21 cellular contexts compared by ENCODE assay signal in the genomic region with DNA sequence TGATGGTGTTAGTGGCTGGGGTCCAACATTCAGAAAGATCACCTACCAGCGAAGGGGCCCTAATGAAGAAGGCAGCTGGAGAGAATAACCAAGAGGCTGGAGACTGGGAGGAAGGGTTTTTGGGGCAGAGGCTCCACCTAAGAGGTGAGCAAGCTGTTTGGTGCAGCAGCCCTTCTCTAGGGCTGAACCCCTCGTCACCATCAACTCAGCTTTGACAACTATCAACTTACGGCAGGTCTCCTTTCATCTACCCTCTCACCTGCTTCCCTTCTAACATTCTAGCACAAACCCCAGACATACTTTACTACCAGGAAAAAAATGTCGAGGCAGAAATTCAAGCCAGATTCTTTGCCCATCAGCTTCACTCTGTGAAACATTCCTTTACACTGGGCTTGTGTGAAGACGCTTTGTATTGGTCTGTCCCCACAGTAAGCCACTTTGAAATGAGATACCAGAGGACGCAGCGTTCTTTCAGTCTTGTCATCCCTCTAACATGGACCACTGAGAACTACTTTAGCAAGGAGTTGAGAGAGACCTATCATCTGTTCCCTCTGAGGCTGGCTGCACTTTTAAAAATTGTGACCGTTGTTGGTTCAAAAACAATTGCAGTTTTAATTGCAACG.
DNase-seq lines count a peak whose midpoint lies in the region; ATAC-seq and TF ChIP-seq lines count a peak whose summit lies in the region.
"Had no signal": no experiment of that assay in that cellular context is flagged by ENCODE, and none has a peak within 500 bp of the region (broad histone marks: within the 10 kb centered on the region; RNA-seq: fewer than 3 reads in every experiment).

No MANE protein-coding gene starts in this region.

- no peak overlapping the region for H2AFZ ChIP-seq in GM23338

- H3K9ac ChIP-seq in mesendoderm (ENCODE audit: low read length), result no peak overlapping the region

- TF ChIP-seq CTCF in GM23338 (conservative IDR thresholded peaks at IDR 0.05; ENCODE audit: low read depth in 2 of 2), result no peak

- peak; percentile 84 for ATAC-seq in GM23338
- ATAC-seq in central memory CD8-positive, alpha-beta T cell (replicated peaks; ENCODE audit: extremely low read depth, poor library complexity, severe bottlenecking), result no peak
- no peak for ATAC-seq in GM18909 (IDR thresholded peaks at IDR 0.05; ENCODE audit: poor library complexity, unreplicated experiment)

- no peak overlapping the region for H3K56ac ChIP-seq in mesendoderm (ENCODE audit: low read length)

- H3K27ac ChIP-seq in GM23338 (ENCODE audit: low read depth) (no peak overlapping the region; the same call in 1 of the 2 replicates), mesendoderm (ENCODE audit: low read depth, low read length) (no peak overlapping the region)
- H3K27ac ChIP-seq: 22Rv1, colonic mucosa, transverse colon had no signal

- H3K4me1 Mint-ChIP-seq in T-helper 1 cell treated with Interleukin-12 subunit alpha and Interleukin-12 subunit beta and Interleukin-4 antibody, amounts not matched to agents 30 μg/mL and 1 μg/mL, for 36 hours (ENCODE audit: low read depth), result peaks cover 27% of the 10 kb centered on the region
- peaks cover 10% of the 10 kb centered on the region for H3K4me1 Mint-ChIP-seq in GM23338
- peaks cover 38% of the 10 kb centered on the region for H3K4me1 Mint-ChIP-seq in central memory CD8-positive, alpha-beta T cell

- no peak overlapping the region for H3K4ac ChIP-seq in mesendoderm (ENCODE audit: low read depth, low read length)

- H2AK5ac ChIP-seq in mesendoderm (ENCODE audit: low read length), result no peak overlapping the region

- no peaks in the 10 kb centered on the region for H3K79me2 ChIP-seq in GM23338 (replicated peaks; ENCODE audit: insufficient read depth)
- no peaks in the 10 kb centered on the region for H3K79me2 ChIP-seq in mesendoderm (ENCODE audit: control insufficient read depth, insufficient read depth, low read length)

- H3K36me3 ChIP-seq in GM23338 (ENCODE audit: insufficient read depth) (no peaks in the 10 kb centered on the region), mesendoderm (ENCODE audit: control insufficient read depth, insufficient read depth, low read length) (no peaks in the 10 kb centered on the region)
- H3K36me3 ChIP-seq: colonic mucosa had no signal

- DNase-seq in T-helper 1 cell (no peak), GM23338 (ENCODE audit: low spot score) (peak; percentile 52), mesendoderm (peak; percentile 64), NCI-H69 (lab: John Stamatoyannopoulos, UW) (no peak), KG1 (lab: John Stamatoyannopoulos, UW) (no peak)
- DNase-seq in central memory CD8-positive, alpha-beta T cell (ENCODE audit: low spot score in 2 of 2), result no peak
- DNase-seq: colonic mucosa, erythroblast, GOT3, Karpas-422, kidney, midbrain, NCI-H1694, NCI-H510A treated with DMSO at 0.1 percent for 48 hours, OCI-M1, transverse colon had no signal

- no peaks in the 10 kb centered on the region for H3K27me3 Mint-ChIP-seq in T-helper 1 cell treated with Interleukin-12 subunit alpha and Interleukin-12 subunit beta and Interleukin-4 antibody, amounts not matched to agents 30 μg/mL and 1 μg/mL, for 36 hours (ENCODE audit: low read depth)
- H3K27me3 Mint-ChIP-seq in GM23338 (ENCODE audit: insufficient read depth, low read depth, poor library complexity), result peaks cover 1% of the 10 kb centered on the region
- no peaks in the 10 kb centered on the region for H3K27me3 Mint-ChIP-seq in central memory CD8-positive, alpha-beta T cell

- H3K4me2 ChIP-seq in GM23338, result no peak overlapping the region
- H3K4me2 ChIP-seq in mesendoderm (ENCODE audit: low read length), result no peak overlapping the region

- no peak overlapping the region for H4K8ac ChIP-seq in mesendoderm (ENCODE audit: low read depth, low read length)

- H3F3A ChIP-seq in GM23338 (replicated peaks; ENCODE audit: low read depth), result no peaks in the 10 kb centered on the region

- no peaks in the 10 kb centered on the region for H3K9me2 ChIP-seq in GM23338 (ENCODE audit: insufficient read depth)

- H4K5ac ChIP-seq in mesendoderm (ENCODE audit: low read length), result no peak overlapping the region

- H3K27ac Mint-ChIP-seq in T-helper 1 cell treated with Interleukin-12 subunit alpha and Interleukin-12 subunit beta and Interleukin-4 antibody, amounts not matched to agents 30 μg/mL and 1 μg/mL, for 36 hours, result peak overlapping the region; percentile 28
- H3K27ac Mint-ChIP-seq in GM23338, result no peak overlapping the region; the same call in 1 of the 2 replicates
- peak overlapping the region; percentile 92 for H3K27ac Mint-ChIP-seq in central memory CD8-positive, alpha-beta T cell (ENCODE audit: low read depth)

- no peak overlapping the region for H3K4me3 Mint-ChIP-seq in T-helper 1 cell treated with Interleukin-12 subunit alpha and Interleukin-12 subunit beta and Interleukin-4 antibody, amounts not matched to agents 30 μg/mL and 1 μg/mL, for 36 hours
- H3K4me3 Mint-ChIP-seq in GM23338, result no peak overlapping the region
- H3K4me3 Mint-ChIP-seq in central memory CD8-positive, alpha-beta T cell, result no peak overlapping the region

- no peak overlapping the region for H2BK15ac ChIP-seq in mesendoderm (replicated peaks; ENCODE audit: low read depth)

- no peaks in the 10 kb centered on the region for H3K79me1 ChIP-seq in mesendoderm (ENCODE audit: low read length)

- no peaks in the 10 kb centered on the region for H4K20me1 ChIP-seq in GM23338 (replicated peaks; ENCODE audit: insufficient read depth)

- no peaks in the 10 kb centered on the region for H3K9me3 Mint-ChIP-seq in T-helper 1 cell treated with Interleukin-12 subunit alpha and Interleukin-12 subunit beta and Interleukin-4 antibody, amounts not matched to agents 30 μg/mL and 1 μg/mL, for 36 hours
- H3K9me3 Mint-ChIP-seq in GM23338, result no peaks in the 10 kb centered on the region
- no peaks in the 10 kb centered on the region for H3K9me3 Mint-ChIP-seq in central memory CD8-positive, alpha-beta T cell
- H3K9me3 Mint-ChIP-seq: CD14-positive monocyte had no signal

- no peak overlapping the region for H2BK5ac ChIP-seq in mesendoderm (ENCODE audit: low read length)

- no CpG with 5 or more reads among the region's 9 CpGs for WGBS in mesendoderm (ENCODE audit: extremely low coverage, insufficient coverage, low lambda C conversion rate)

- no peaks in the 10 kb centered on the region for H3K27me3 ChIP-seq in GM23338 (ENCODE audit: insufficient read depth)
- no peaks in the 10 kb centered on the region for H3K27me3 ChIP-seq in mesendoderm (ENCODE audit: insufficient read depth, low read length, poor library complexity)
- H3K27me3 ChIP-seq: colonic mucosa, transverse colon had no signal

- H2BK120ac ChIP-seq in mesendoderm (ENCODE audit: low read depth, low read length), result no peak overlapping the region

- no peak overlapping the region for H3K4me3 ChIP-seq in GM23338
- H3K4me3 ChIP-seq in mesendoderm (ENCODE audit: low read length), result no peak overlapping the region
- H3K4me3 ChIP-seq: colonic mucosa, skin epidermis, transverse colon had no signal

- no peak overlapping the region for H3K23ac ChIP-seq in mesendoderm (ENCODE audit: low read length)

- peaks cover 26% of the 10 kb centered on the region for H3K36me3 Mint-ChIP-seq in T-helper 1 cell treated with Interleukin-12 subunit alpha and Interleukin-12 subunit beta and Interleukin-4 antibody, amounts not matched to agents 30 μg/mL and 1 μg/mL, for 36 hours (ENCODE audit: low read depth)
- H3K36me3 Mint-ChIP-seq in GM23338 (ENCODE audit: low read depth), result no peaks in the 10 kb centered on the region; the same call in 2 of the 3 replicates
- peaks cover 35% of the 10 kb centered on the region for H3K36me3 Mint-ChIP-seq in central memory CD8-positive, alpha-beta T cell (ENCODE audit: insufficient read depth)

- no peaks in the 10 kb centered on the region for H3K4me1 ChIP-seq in GM23338 (ENCODE audit: insufficient read depth)
- no peaks in the 10 kb centered on the region for H3K4me1 ChIP-seq in mesendoderm (ENCODE audit: control insufficient read depth, low read depth, low read length)
- H3K4me1 ChIP-seq: colonic mucosa had no signal

- no peak overlapping the region for H3K18ac ChIP-seq in mesendoderm (ENCODE audit: low read length)

TF ChIP-seq in GM23338, 12 proteins besides CTCF, POLR2A, EP300 and RAD21 (continues in another document):
- TF ChIP-seq, protein P1, sequence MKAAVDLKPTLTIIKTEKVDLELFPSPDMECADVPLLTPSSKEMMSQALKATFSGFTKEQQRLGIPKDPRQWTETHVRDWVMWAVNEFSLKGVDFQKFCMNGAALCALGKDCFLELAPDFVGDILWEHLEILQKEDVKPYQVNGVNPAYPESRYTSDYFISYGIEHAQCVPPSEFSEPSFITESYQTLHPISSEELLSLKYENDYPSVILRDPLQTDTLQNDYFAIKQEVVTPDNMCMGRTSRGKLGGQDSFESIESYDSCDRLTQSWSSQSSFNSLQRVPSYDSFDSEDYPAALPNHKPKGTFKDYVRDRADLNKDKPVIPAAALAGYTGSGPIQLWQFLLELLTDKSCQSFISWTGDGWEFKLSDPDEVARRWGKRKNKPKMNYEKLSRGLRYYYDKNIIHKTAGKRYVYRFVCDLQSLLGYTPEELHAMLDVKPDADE (IDR thresholded peaks at IDR 0.05), result no peak
- no peak for TF ChIP-seq ZNF114 (CRISPR knock-in tag; IDR thresholded peaks at IDR 0.05)
- TF ChIP-seq CREB1 (CRISPR knock-in tag; IDR thresholded peaks at IDR 0.05; ENCODE audit: low read depth), result no peak
- no peak for TF ChIP-seq EZH2 (IDR thresholded peaks at IDR 0.05; ENCODE audit: low read depth, unreplicated experiment)
- no peak for TF ChIP-seq ZNF331 (CRISPR knock-in tag; IDR thresholded peaks at IDR 0.05; ENCODE audit: low read depth)
- no peak for TF ChIP-seq STAT1 (IDR thresholded peaks at IDR 0.05; ENCODE audit: unreplicated experiment)
- TF ChIP-seq JUNB (IDR thresholded peaks at IDR 0.05; ENCODE audit: unreplicated experiment), result no peak

Comparison
In these comparisons a context has a peak if more than half of its experiments do, and no peak if none do; other contexts are left out.
1. DNase-seq: peak in GM23338 (single experiment) and mesendoderm (single experiment); none in T-helper 1 cell (0 of 5), central memory CD8-positive, alpha-beta T cell (0 of 2), NCI-H69 (single experiment) and KG1 (single experiment).